In genomic region chr4:91127891-91128290, GRCh38 we compare ENCODE assay signal across 16 cellular contexts.
DNase-seq lines count a peak whose midpoint lies in the region; ATAC-seq and TF ChIP-seq lines count a peak whose summit lies in the region.
"Had no signal": no experiment of that assay in that cellular context is flagged by ENCODE, and none has a peak within 500 bp of the region (broad histone marks: within the 10 kb centered on the region; RNA-seq: fewer than 3 reads in every experiment).

No MANE protein-coding gene starts in this region.

- POLR2A ChIA-PET in OCI-LY7 (lab: Charles Lee): no interaction called here

- H3K9me3 ChIP-seq in left ventricle myocardium inferior (replicated peaks): no peaks in the 10 kb centered on the region
- H3K9me3 ChIP-seq in testis: no peaks in the 10 kb centered on the region
- no peaks in the 10 kb centered on the region for H3K9me3 ChIP-seq in OCI-LY7 (ENCODE audit: low read length)
- H3K9me3 ChIP-seq: A549; BLaER1 treated with 17β-estradiol and CSF1 and Interleukin-3, amounts not matched to agents 10 nM and 100 nM had no signal

- 10 to 11% methylated on average over 1 of the region's 1 CpG for WGBS in testis, 2 donors

- peaks cover 14% of the 10 kb centered on the region for H3K4me1 Mint-ChIP-seq in mesothelial cell of epicardium

- H3K27me3 ChIP-seq in left ventricle myocardium inferior (ENCODE audit: low read depth): no peaks in the 10 kb centered on the region
- H3K27me3 ChIP-seq in testis: no peaks in the 10 kb centered on the region
- H3K27me3 ChIP-seq: BLaER1 treated with 17β-estradiol and CSF1 and Interleukin-3, amounts not matched to agents 10 nM and 100 nM had no signal

- TF ChIP-seq POLR2A in testis (IDR thresholded peaks at IDR 0.05): no peak

- TF ChIP-seq CTCF in left ventricle myocardium inferior (IDR thresholded peaks at IDR 0.05; ENCODE audit: borderline replicate concordance) (no peak), mesothelial cell of epicardium (IDR thresholded peaks at IDR 0.05; ENCODE audit: unreplicated experiment) (no peak), testis (IDR thresholded peaks at IDR 0.05) (no peak), OCI-LY7 (conservative IDR thresholded peaks at IDR 0.05; ENCODE audit: low read length) (no peak)

- no peaks in the 10 kb centered on the region for H3K27me3 Mint-ChIP-seq in mesothelial cell of epicardium (ENCODE audit: low read depth)

- H3K27ac ChIP-seq in left ventricle myocardium inferior (replicated peaks) (peak overlapping the region; percentile 50), testis (no peak overlapping the region), OCI-LY7 (ENCODE audit: low read depth, low read length, poor library complexity, severe bottlenecking) (no peak overlapping the region)
- H3K27ac ChIP-seq: A549; BLaER1 treated with 17β-estradiol and CSF1 and Interleukin-3, amounts not matched to agents 10 nM and 100 nM; RWPE1 had no signal

- no peak overlapping the region for H3K4me2 ChIP-seq in OCI-LY7 (ENCODE audit: low read length)
- H3K4me2 ChIP-seq: A549; BLaER1 treated with 17β-estradiol and CSF1 and Interleukin-3, amounts not matched to agents 10 nM and 100 nM had no signal

- intact Hi-C loops in Right ventricle myocardium superior (cut with DNase I): no loop called here
- intact Hi-C loops in cardiac septum (cut with DNase I): loop anchor here (10.0 kb wide), 1 partner anchor 117 kb away; no protein-coding TSS in a partner anchor
- intact Hi-C loops in left ventricle myocardium inferior (cut with micrococcal nuclease): no loop called here
- intact Hi-C loops in testis (cut with DNase I; ENCODE audit: low total_unique reads): no loop called here
- intact Hi-C loops in OCI-LY7 (cut with micrococcal nuclease; ENCODE audit: unreplicated experiment): loop anchor here (10.0 kb wide), 1 partner anchor 1037 kb away; no protein-coding TSS in a partner anchor

- no peak overlapping the region for H3K4me3 ChIP-seq in left ventricle myocardium inferior
- no peak overlapping the region for H3K4me3 ChIP-seq in testis
- no peak overlapping the region for H3K4me3 ChIP-seq in OCI-LY7 (ENCODE audit: low read depth, low read length, poor library complexity, severe bottlenecking)
- H3K4me3 ChIP-seq: A549; BLaER1 treated with 17β-estradiol and CSF1 and Interleukin-3, amounts not matched to agents 10 nM and 100 nM had no signal

- no peak overlapping the region for H2AFZ ChIP-seq in OCI-LY7 (ENCODE audit: low read length)

- H3K4me3 Mint-ChIP-seq in mesothelial cell of epicardium: no peak overlapping the region

- H3K27ac Mint-ChIP-seq in mesothelial cell of epicardium: peak overlapping the region; percentile 10

- peak; percentile 36 for DNase-seq in Right ventricle myocardium superior
- DNase-seq in cardiac septum (ENCODE audit: low spot score): no peak
- peak; percentile 16 for DNase-seq in left ventricle myocardium inferior
- no peak for DNase-seq in mesothelial cell of epicardium (ENCODE audit: low spot score in 2 of 2, unreplicated experiment in 2 of 2)
- peak; percentile 76 for DNase-seq in testis
- DNase-seq in OCI-LY7 (ENCODE audit: low spot score): no peak
- no peak for DNase-seq in activated gamma-delta T cell treated with Interleukin-2 at 50 U/mL for 16 hours
- DNase-seq: NCI-H1105, NCI-H1694, NCI-H446 treated with DMSO at 0.1 percent for 48 hours, NCI-H748 treated with DMSO at 0.1 percent for 48 hours, PC-3 had no signal

- BruUV-seq in OCI-LY7 (replicated peaks; lab: Mats Ljungman, UMichigan): no TSS peak

- ATAC-seq in Right ventricle myocardium superior (ENCODE audit: poor library complexity) (peak; percentile 94), HG03432 (IDR thresholded peaks at IDR 0.05; ENCODE audit: unreplicated experiment) (no peak)
- ATAC-seq: A549, PC-3 had no signal

- CTCF ChIA-PET in OCI-LY7 (lab: Charles Lee; ENCODE audit: unreplicated experiment): no interaction called here

- H3K4me1 ChIP-seq in left ventricle myocardium inferior (peaks cover 21% of the 10 kb centered on the region), testis (no peaks in the 10 kb centered on the region), OCI-LY7 (ENCODE audit: insufficient read depth, low read length, poor library complexity, severe bottlenecking) (no peaks in the 10 kb centered on the region)
- H3K4me1 ChIP-seq: A549; BLaER1 treated with 17β-estradiol and CSF1 and Interleukin-3, amounts not matched to agents 10 nM and 100 nM had no signal

- H3K36me3 Mint-ChIP-seq in mesothelial cell of epicardium: no peaks in the 10 kb centered on the region

- no peaks in the 10 kb centered on the region for H3K9me2 ChIP-seq in OCI-LY7 (ENCODE audit: insufficient read depth, low read length)

- H3K36me3 ChIP-seq in left ventricle myocardium inferior (no peaks in the 10 kb centered on the region), testis (ENCODE audit: low read depth, missing control alignments) (no peaks in the 10 kb centered on the region), OCI-LY7 (ENCODE audit: insufficient read depth, low read length) (no peaks in the 10 kb centered on the region)
- H3K36me3 ChIP-seq: BLaER1 treated with 17β-estradiol and CSF1 and Interleukin-3, amounts not matched to agents 10 nM and 100 nM had no signal

- no peaks in the 10 kb centered on the region for H3K9me3 Mint-ChIP-seq in mesothelial cell of epicardium

- H3K79me2 ChIP-seq in OCI-LY7 (ENCODE audit: insufficient read depth, low read depth, low read length): no peaks in the 10 kb centered on the region

- no peaks in the 10 kb centered on the region for H4K20me1 ChIP-seq in OCI-LY7 (ENCODE audit: insufficient read depth, low read length)
- H4K20me1 ChIP-seq: BLaER1 treated with 17β-estradiol and CSF1 and Interleukin-3, amounts not matched to agents 10 nM and 100 nM had no signal

Comparison
In these comparisons a context has a peak if more than half of its experiments do, and no peak if none do; other contexts are left out.
1. DNase-seq: peak in Right ventricle myocardium superior (single experiment), left ventricle myocardium inferior (single experiment) and testis (single experiment); none in cardiac septum (single experiment), mesothelial cell of epicardium (0 of 2), OCI-LY7 (single experiment) and activated gamma-delta T cell treated with Interleukin-2 at 50 U/mL for 16 hours (single experiment).
2. intact Hi-C loops: an anchor here in cardiac septum (10.0 kb wide) and OCI-LY7 (10.0 kb wide); none called in Right ventricle myocardium superior, left ventricle myocardium inferior and testis.